1 cellular context compared by ENCODE assay signal in genomic region chr10:72035488-72035887, GRCh38.
TF ChIP-seq lines count a peak whose summit lies in the region.

No MANE protein-coding gene starts in this region.

TF ChIP-seq in K562, 482 proteins besides CTCF, POLR2A, EP300 and RAD21:
- TF ChIP-seq MGA (IDR thresholded peaks at IDR 0.05) (no peak), PTTG1 (tag; IDR thresholded peaks at IDR 0.05; ENCODE audit: low read depth) (no peak), ZHX1 (conservative IDR thresholded peaks at IDR 0.05; ENCODE audit: low read length) (no peak), KLF10 (CRISPR knock-in tag; IDR thresholded peaks at IDR 0.05) (no peak), ZNF655 (CRISPR knock-in tag; IDR thresholded peaks at IDR 0.05) (no peak), ZNF347 (CRISPR knock-in tag; IDR thresholded peaks at IDR 0.05; ENCODE audit: low read depth) (no peak), ZNF518B (CRISPR knock-in tag; IDR thresholded peaks at IDR 0.05) (no peak), E2F8 (IDR thresholded peaks at IDR 0.05; ENCODE audit: low read depth, partially characterized antibody) (no peak), HNRNPUL1 (IDR thresholded peaks at IDR 0.05; ENCODE audit: low read length) (no peak), SP2 (IDR thresholded peaks at IDR 0.05; ENCODE audit: extremely low read depth, low read depth, low read length, poor library complexity, severe bottlenecking) (no peak), SFPQ (IDR thresholded peaks at IDR 0.05; ENCODE audit: low read depth, low read length) (no peak), MTA3 (IDR thresholded peaks at IDR 0.05; ENCODE audit: borderline replicate concordance) (no peak)
